ENCODE assay signal across 22 cellular contexts in the genomic region with DNA sequence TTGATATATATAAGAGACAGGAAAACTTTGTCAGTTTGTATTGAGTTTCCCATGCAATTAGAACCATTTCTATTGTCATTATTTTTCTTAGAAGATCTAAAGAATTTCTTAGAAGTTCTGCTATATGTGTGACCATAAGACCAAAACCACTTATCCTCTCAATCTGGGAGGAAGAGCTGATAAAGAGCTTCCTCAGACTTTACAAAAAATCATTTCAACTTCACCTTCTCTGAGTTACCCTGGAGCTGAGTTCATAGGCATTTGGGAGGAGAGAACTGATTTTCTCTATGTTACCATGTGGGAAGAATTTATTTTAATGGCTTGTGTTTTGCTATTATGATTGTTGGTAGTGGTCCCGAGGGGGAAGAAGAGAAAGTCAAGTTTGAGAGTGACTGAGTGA.
"Had no signal": no experiment of that assay in that cellular context is flagged by ENCODE, and none has a peak within 500 bp of the region (broad histone marks: within the 10 kb centered on the region; RNA-seq: fewer than 3 reads in every experiment).

No MANE protein-coding gene starts in this region.

- H3K4me1 ChIP-seq: SJSA1 had no signal

- H3K4me3 ChIP-seq: MG63, PC-9, SJSA1, SK-N-MC had no signal

- H2AFZ ChIP-seq: PC-9 had no signal

- H3K27me3 ChIP-seq: MG63, SJSA1 had no signal

- ATAC-seq: HepG2 had no signal

- H3K36me3 ChIP-seq: MG63, SJSA1 had no signal

- H3K4me2 ChIP-seq: PC-9 had no signal

- DNase-seq: IMR-90; MG63; NCI-H1092; NCI-H1105 treated with DMSO at 0.1 percent for 48 hours; NCI-H1417 treated with DMSO at 0.1 percent for 48 hours; NCI-H146; NCI-H1694 treated with DMSO at 0.1 percent for 48 hours; NCI-H1930; NCI-H2081; NCI-H2107; NCI-H2227 treated with DMSO at 0.1 percent for 48 hours; NCI-H524; NCI-H526 treated with DMSO at 0.1 percent for 48 hours; NCI-H748 treated with DMSO at 0.1 percent for 48 hours; NK-92 treated with Interleukin-12 subunit alpha and Interleukin-12 subunit beta, amount 100 ng/mL, for 24 hours; PC-9; Right ventricle myocardium superior; RPMI8226; SIG-M5 had no signal

- H3K27ac ChIP-seq: PC-9, SJSA1, SK-N-MC had no signal
